Comparison of ENCODE assay signal across 22 cellular contexts in genomic region chr3:178291555-178291954, GRCh38.
"Had no signal": no experiment of that assay in that cellular context is flagged by ENCODE, and none has a peak within 500 bp of the region (broad histone marks: within the 10 kb centered on the region; RNA-seq: fewer than 3 reads in every experiment).

No MANE protein-coding gene starts in this region.

- H3K9me3 ChIP-seq: sigmoid colon, upper lobe of right lung had no signal

- DNase-seq: activated CD4-positive, alpha-beta T cell treated with anti-CD3 and anti-CD28 coated beads, Interleukin-2, amount 50 U/mL, for 1 hour; activated CD8-positive, alpha-beta memory T cell treated with anti-CD3 and anti-CD28 coated beads, Interleukin-2, amount 50 U/mL, for 4 hours; activated naive CD4-positive, alpha-beta T cell treated with anti-CD3 and anti-CD28 coated beads for 36 hours; activated naive CD8-positive, alpha-beta T cell treated with anti-CD3 and anti-CD28 coated beads, Interleukin-2, amount 50 U/mL, for 24 hours; activated T-cell treated with anti-CD3 and anti-CD28 coated beads, Interleukin-2, amount 50 U/mL, for 4 hours; aorta; endodermal cell; foreskin keratinocyte; glutamatergic neuron; islet precursor cell; posterior cingulate gyrus; sigmoid colon; spleen; stimulated activated CD4-positive, alpha-beta T cell treated with anti-CD3 and anti-CD28 coated beads, Interleukin-4, amount 100 ng/mL, for 4 hours; T1000; upper lobe of right lung had no signal

- H3K27ac ChIP-seq: epithelial cell of prostate, foreskin keratinocyte, sigmoid colon, spleen, upper lobe of right lung had no signal

- H3K4me3 ChIP-seq: dorsolateral prefrontal cortex, lung, sigmoid colon, spleen, upper lobe of right lung had no signal

- H3K4me1 ChIP-seq: foreskin keratinocyte, spleen, upper lobe of right lung had no signal

- H3K27me3 ChIP-seq: dorsolateral prefrontal cortex, foreskin keratinocyte, sigmoid colon, spleen, upper lobe of right lung had no signal

- ATAC-seq: activated CD4-positive, CD25-positive, alpha-beta regulatory T cell treated with anti-CD3 and anti-CD28 coated beads, Interleukin-2, amount 50 U/mL, for 24 hours; activated naive CD8-positive, alpha-beta T cell treated with anti-CD3 and anti-CD28 coated beads, Interleukin-2, amount 50 U/mL, for 24 hours; activated T-cell treated with anti-CD3 and anti-CD28 coated beads, Interleukin-2, amount 50 U/mL, for 4 hours; foreskin keratinocyte; left lobe of liver; stimulated activated memory B cell treated with anti-CD40 and anti-IgM and Interleukin-4, amounts not matched to agents 10 μg/mL and 1 μg/mL and 100 μg/mL, for 72 hours; upper lobe of right lung had no signal

- H3K36me3 ChIP-seq: sigmoid colon, spleen, upper lobe of right lung had no signal
